Comparison of ENCODE assay signal across 21 cellular contexts in the genomic region with DNA sequence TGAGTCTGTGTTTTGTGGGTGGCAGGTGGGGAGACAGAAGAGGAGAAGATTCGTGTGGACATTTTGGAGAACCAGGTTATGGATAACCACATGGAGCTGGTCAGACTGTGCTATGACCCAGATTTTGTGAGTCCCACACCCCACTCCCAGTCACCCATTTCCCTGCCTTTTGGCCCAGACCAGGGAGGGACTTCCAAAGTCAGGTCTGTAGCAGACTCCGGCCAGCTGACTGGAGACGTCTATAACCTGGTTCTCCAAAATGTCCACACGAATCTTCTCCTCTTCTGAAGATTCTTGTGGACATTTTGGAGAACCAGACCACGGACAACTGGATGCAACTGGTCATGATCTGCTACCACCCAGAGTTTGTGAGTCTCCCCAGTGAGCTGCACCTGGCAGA. TPM values are rescaled to one million over a fixed set of nuclear protein-coding genes. Genes with fewer than 3 reads are reported as not detected.
DNase-seq lines count a peak whose midpoint lies in the region; ATAC-seq, FAIRE-seq and TF ChIP-seq lines count a peak whose summit lies in the region.
"Had no signal": no experiment of that assay in that cellular context is flagged by ENCODE, and none has a peak within 500 bp of the region (broad histone marks: within the 10 kb centered on the region; RNA-seq: fewer than 3 reads in every experiment).

No MANE protein-coding gene starts in this region.

- H3K4me3 ChIP-seq in K562, result no peak overlapping the region
- H3K4me3 ChIP-seq: BLaER1 had no signal

- no peaks in the 10 kb centered on the region for H4K20me1 ChIP-seq in K562 (replicated peaks; ENCODE audit: control insufficient read depth, insufficient read depth, low read length)
- H4K20me1 ChIP-seq: BLaER1 had no signal

- ATAC-seq in K562 (no peak), GM19467 (IDR thresholded peaks at IDR 0.05; ENCODE audit: unreplicated experiment) (no peak), HG03175 (IDR thresholded peaks at IDR 0.05; ENCODE audit: unreplicated experiment) (no peak), HG03039 (IDR thresholded peaks at IDR 0.05; ENCODE audit: unreplicated experiment) (no peak)

- 7% methylated on average over 5 of the region's 5 CpGs for WGBS in K562 (ENCODE audit: insufficient coverage, low coverage, missing lambda C conversion rate)

- intact Hi-C loops in K562 (cut with micrococcal nuclease), result no loop called here

- H3K4me1 ChIP-seq in K562 (replicated peaks in 1 of 2; ENCODE audit: control insufficient read depth in 2 of 2, insufficient read depth in 2 of 2, low read length in 2 of 2), result peaks cover 4 to 10% of the 10 kb centered on the region in 2 experiments; a peak in 4 of 5 replicates
- H3K4me1 ChIP-seq: BLaER1, Caco-2 had no signal

- no peaks in the 10 kb centered on the region for H3K36me3 ChIP-seq in K562 (ENCODE audit: control insufficient read depth, insufficient read depth, low read length)
- H3K36me3 ChIP-seq: BLaER1 had no signal

- TF ChIP-seq POLR2A in K562 (conservative IDR thresholded peaks at IDR 0.05), result no peak

- TF ChIP-seq RAD21 in K562 (CRISPR knock-in tag; conservative IDR thresholded peaks at IDR 0.05 in 1 of 2, IDR thresholded peaks at IDR 0.05 in 1 of 2), result no peak

- no TSS peak for BruUV-seq in K562 (replicated peaks; lab: Mats Ljungman, UMichigan)

- POLR2A ChIA-PET in K562 (lab: Yijun Ruan, JAX), result no interaction called here

- CTCF ChIA-PET in K562 (lab: Yijun Ruan, JAX; ENCODE audit: low intra/inter-chr PET ratio), result no interaction called here

- no peaks in the 10 kb centered on the region for H3K9me1 ChIP-seq in K562 (ENCODE audit: control insufficient read depth, insufficient read depth, low read length)

- in situ Hi-C loops in K562 (cut with MboI), result no loop called here

- TF ChIP-seq EP300 in K562 (IDR thresholded peaks at IDR 0.05; ENCODE audit: low read length), result no peak

- no peak overlapping the region for H3K4me2 ChIP-seq in K562 (ENCODE audit: insufficient read depth, low read length)
- H3K4me2 ChIP-seq: BLaER1, KMS-11 had no signal

- DNase-seq in AG08396 (ENCODE audit: low spot score) (peak; percentile 0), GM10266 (ENCODE audit: extremely low spot score) (peak; percentile 1), K562 (ENCODE audit: extremely low read depth in 1 of 4, low spot score in 3 of 4) (peak in 3 of 4 experiments; percentile 4 to 5 (median 5)), iPS-NIHi7 (ENCODE audit: extremely low spot score) (peak; percentile 1), HPDE6-E6E7 (ENCODE audit: extremely low spot score) (no peak)
- DNase-seq: ACHN; Caco-2; CD8-positive, alpha-beta memory T cell; DMS53; GOT3; HCEC 1CT had no signal

- no peak overlapping the region for H3K27ac ChIP-seq in K562 (ENCODE audit: extremely low read depth, low read depth, low read length)
- H3K27ac ChIP-seq: BLaER1, KMS-11 had no signal

- H3K9ac ChIP-seq in K562 (ENCODE audit: insufficient read depth in 1 of 2, low read depth in 2 of 2, low read length in 2 of 2), result no peak overlapping the region
- H3K9ac ChIP-seq: BLaER1, KMS-11 had no signal

- TF ChIP-seq CTCF in GM10266 (IDR thresholded peaks at IDR 0.05; ENCODE audit: control insufficient read depth, insufficient read depth, low read depth, missing control alignments) (no peak), K562 (IDR thresholded peaks at IDR 0.05 in 2 of 3, conservative IDR thresholded peaks at IDR 0.05 in 1 of 3; ENCODE audit: insufficient read depth in 2 of 3, low read depth in 1 of 3, low read length in 3 of 3) (no peak)

- H3K9me3 ChIP-seq in K562 (replicated peaks; ENCODE audit: control insufficient read depth, insufficient read depth, low read depth, low read length), result 0 out of 2 replicates have a peak, but pooled peaks cover 2% of the 10 kb centered on the region
- H3K9me3 ChIP-seq: Caco-2 had no signal

- no peak for FAIRE-seq in K562 (lab: Jason Lieb, UNC)
- FAIRE-seq: GM12891 had no signal

- no peak overlapping the region for H2AFZ ChIP-seq in K562 (ENCODE audit: low read depth, low read length)

- H3K27me3 ChIP-seq in K562 (ENCODE audit: control insufficient read depth in 2 of 2, insufficient read depth in 2 of 2, low read length in 2 of 2), result peaks cover 0 to 6% of the 10 kb centered on the region in 2 experiments; a peak in 2 of 5 replicates

- H3K79me2 ChIP-seq in K562 (ENCODE audit: control insufficient read depth, insufficient read depth, low read length), result no peaks in the 10 kb centered on the region

RNA-seq across cellular contexts. Expression of a gene that starts 1.6 kb away (rescaled TPM):
- 0.16 TPM in 1 of 2 replicates, not detected in the other for total RNA-seq in K562 (2011; cell fraction: chromatin; rRNA removed; ENCODE audit: low replicate concordance)
- 0.17 TPM in 1 of 2 replicates, not detected in the other for total RNA-seq in K562 (2011; cell fraction: nucleolus; rRNA removed)
- 0.15 and 0.23 TPM in 2 replicates for total RNA-seq in K562 (2011; cell fraction: nucleoplasm; rRNA removed)
- total RNA-seq in K562 (2014; rRNA removed) (not detected in 2 replicates), K562 (2014; rRNA removed; fragmentation: Illumina TruSeq; extraction: Trizol) (not detected in 2 replicates), K562 (2015; rRNA removed; fragmentation: Illumina TruSeq; extraction: Trizol) (not detected in 2 replicates), K562 (2021) (not detected in 2 replicates)
- polyA plus RNA-seq in K562 (2011; rRNA removed) (not detected in 2 replicates), K562 (2014; fragmentation: Illumina TruSeq; extraction: Trizol) (not detected in 2 replicates), K562 (2014; fragmentation: Nextera tagmentation; extraction: Ambion mirVana) (not detected), K562 (2014; rRNA removed) (not detected in 2 replicates)
- not detected in 2 replicates for polyA plus RNA-seq in K562 (2011; cell fraction: cytosol; rRNA removed)
- polyA plus RNA-seq in K562 (2011; cell fraction: nucleus; rRNA removed), result 0.15 TPM in 1 of 2 replicates, not detected in the other
- polyA plus RNA-seq in K562 (2012), result not detected in 2 replicates
- polyA minus RNA-seq in K562 (2011; rRNA and poly(A)+ RNA removed), result not detected in 2 replicates
- polyA minus RNA-seq in K562 (2011; cell fraction: cytosol; rRNA and poly(A)+ RNA removed), result not detected in 2 replicates
- polyA minus RNA-seq in K562 (2011; cell fraction: nucleus; rRNA and poly(A)+ RNA removed), result under 0.01 and 0.11 TPM in 2 replicates
- total RNA-seq: CD8-positive, alpha-beta memory T cell; Daoy; HT1080 had no signal
- polyA plus RNA-seq: CD8-positive, alpha-beta memory T cell; IgD-negative memory B cell had no signal

RNA-seq across cellular contexts. Expression of a gene that starts 26.0 kb away (rescaled TPM):
- 0.65 and 0.70 TPM in 2 replicates for total RNA-seq in K562 (2011; cell fraction: chromatin; rRNA removed; ENCODE audit: low replicate concordance)
- not detected in 2 replicates for total RNA-seq in K562 (2011; cell fraction: nucleolus; rRNA removed)
- total RNA-seq in K562 (2011; cell fraction: nucleoplasm; rRNA removed), result not detected in 2 replicates
- total RNA-seq in K562 (2014; rRNA removed) (not detected in 2 replicates), K562 (2014; rRNA removed; fragmentation: Illumina TruSeq; extraction: Trizol) (not detected in 2 replicates), K562 (2015; rRNA removed; fragmentation: Illumina TruSeq; extraction: Trizol) (not detected in 2 replicates), K562 (2021) (not detected in 2 replicates)
- polyA plus RNA-seq in K562 (2011; rRNA removed) (0.14 TPM in 1 of 2 replicates, not detected in the other), K562 (2014; fragmentation: Illumina TruSeq; extraction: Trizol) (not detected in 2 replicates), K562 (2014; fragmentation: Nextera tagmentation; extraction: Ambion mirVana) (not detected), K562 (2014; rRNA removed) (not detected in 2 replicates)
- polyA plus RNA-seq in K562 (2011; cell fraction: cytosol; rRNA removed), result 0.21 and 0.29 TPM in 2 replicates
- polyA plus RNA-seq in K562 (2011; cell fraction: nucleus; rRNA removed), result 0.59 and 1.3 TPM in 2 replicates
- 0.07 and 0.40 TPM in 2 replicates for polyA plus RNA-seq in K562 (2012)
- polyA minus RNA-seq in K562 (2011; rRNA and poly(A)+ RNA removed), result 0.18 and 0.28 TPM in 2 replicates
- polyA minus RNA-seq in K562 (2011; cell fraction: cytosol; rRNA and poly(A)+ RNA removed), result not detected in 2 replicates
- polyA minus RNA-seq in K562 (2011; cell fraction: nucleus; rRNA and poly(A)+ RNA removed), result not detected in 2 replicates
- total RNA-seq: A172; Caco-2; CD8-positive, alpha-beta memory T cell had no signal
- polyA plus RNA-seq: CD8-positive, alpha-beta memory T cell; IgD-negative memory B cell had no signal

RNA-seq across cellular contexts. Expression of a gene that starts 27.2 kb away (rescaled TPM):
- total RNA-seq in K562 (2011; cell fraction: chromatin; rRNA removed; ENCODE audit: low replicate concordance), result 1.2 and 1.8 TPM in 2 replicates
- total RNA-seq in K562 (2011; cell fraction: nucleolus; rRNA removed), result 1.1 and 2.7 TPM in 2 replicates
- 1.8 and 2.6 TPM in 2 replicates for total RNA-seq in K562 (2011; cell fraction: nucleoplasm; rRNA removed)
- total RNA-seq in K562 (2014; rRNA removed) (2.3 and 4.3 TPM in 2 replicates), K562 (2014; rRNA removed; fragmentation: Illumina TruSeq; extraction: Trizol) (5.5 and 7.2 TPM in 2 replicates), K562 (2015; rRNA removed; fragmentation: Illumina TruSeq; extraction: Trizol) (4.1 and 4.5 TPM in 2 replicates), K562 (2021) (3.9 and 5.7 TPM in 2 replicates)
- polyA plus RNA-seq in K562 (2011; rRNA removed) (17.5 and 22.3 TPM in 2 replicates), K562 (2014; fragmentation: Illumina TruSeq; extraction: Trizol) (8.9 and 9.5 TPM in 2 replicates), K562 (2014; fragmentation: Nextera tagmentation; extraction: Ambion mirVana) (10 to 100 TPM; 23.1 to 24.5 TPM), K562 (2014; rRNA removed) (8.9 and 9.4 TPM in 2 replicates)
- polyA plus RNA-seq in K562 (2011; cell fraction: cytosol; rRNA removed), result 10.2 and 17.2 TPM in 2 replicates
- 5.5 and 10.1 TPM in 2 replicates for polyA plus RNA-seq in K562 (2011; cell fraction: nucleus; rRNA removed)
- 10.9 and 11.4 TPM in 2 replicates for polyA plus RNA-seq in K562 (2012)
- 8.5 and 12.1 TPM in 2 replicates for polyA minus RNA-seq in K562 (2011; rRNA and poly(A)+ RNA removed)
- 2.6 and 5.3 TPM in 2 replicates for polyA minus RNA-seq in K562 (2011; cell fraction: cytosol; rRNA and poly(A)+ RNA removed)
- 1.2 and 3.3 TPM in 2 replicates for polyA minus RNA-seq in K562 (2011; cell fraction: nucleus; rRNA and poly(A)+ RNA removed)

RNA-seq across cellular contexts. Expression of a gene that starts 45.8 kb away (rescaled TPM):
- total RNA-seq in K562 (2011; cell fraction: chromatin; rRNA removed; ENCODE audit: low replicate concordance), result 18.6 and 26.2 TPM in 2 replicates
- total RNA-seq in K562 (2011; cell fraction: nucleolus; rRNA removed), result 12.3 and 13.0 TPM in 2 replicates
- total RNA-seq in K562 (2011; cell fraction: nucleoplasm; rRNA removed), result 16.2 and 17.0 TPM in 2 replicates
- 1.6 TPM in 2 replicates for total RNA-seq in K562 (2014; rRNA removed)
- total RNA-seq in K562 (2014; rRNA removed; fragmentation: Illumina TruSeq; extraction: Trizol), result 2.5 and 2.6 TPM in 2 replicates
- total RNA-seq in K562 (2015; rRNA removed; fragmentation: Illumina TruSeq; extraction: Trizol), result 4.2 TPM in 2 replicates
- total RNA-seq in K562 (2021), result 6.4 and 6.8 TPM in 2 replicates
- 5.4 and 11.9 TPM in 2 replicates for polyA plus RNA-seq in K562 (2011; rRNA removed)
- 7.2 and 11.1 TPM in 2 replicates for polyA plus RNA-seq in K562 (2011; cell fraction: cytosol; rRNA removed)
- 53.6 and 78.5 TPM in 2 replicates for polyA plus RNA-seq in K562 (2011; cell fraction: nucleus; rRNA removed)
- polyA plus RNA-seq in K562 (2012), result 12.4 and 26.5 TPM in 2 replicates
- 8.6 and 10.9 TPM in 2 replicates for polyA plus RNA-seq in K562 (2014; fragmentation: Illumina TruSeq; extraction: Trizol)
- 10 to 100 TPM; 12.4 to 15.1 TPM for polyA plus RNA-seq in K562 (2014; fragmentation: Nextera tagmentation; extraction: Ambion mirVana)
- polyA plus RNA-seq in K562 (2014; rRNA removed), result 7.6 and 7.7 TPM in 2 replicates
- 4.1 and 4.3 TPM in 2 replicates for polyA minus RNA-seq in K562 (2011; rRNA and poly(A)+ RNA removed)
- 0.95 and 2.5 TPM in 2 replicates for polyA minus RNA-seq in K562 (2011; cell fraction: cytosol; rRNA and poly(A)+ RNA removed)
- polyA minus RNA-seq in K562 (2011; cell fraction: nucleus; rRNA and poly(A)+ RNA removed), result 5.1 and 10.0 TPM in 2 replicates

RNA-seq across cellular contexts. Expression of a gene that starts 50.1 kb away (rescaled TPM):
- not detected in 2 replicates for total RNA-seq in K562 (2011; cell fraction: chromatin; rRNA removed; ENCODE audit: low replicate concordance)
- total RNA-seq in K562 (2011; cell fraction: nucleolus; rRNA removed), result not detected in 2 replicates
- total RNA-seq in K562 (2011; cell fraction: nucleoplasm; rRNA removed), result not detected in 2 replicates
- total RNA-seq in K562 (2014; rRNA removed) (not detected in 2 replicates), K562 (2014; rRNA removed; fragmentation: Illumina TruSeq; extraction: Trizol) (0.15 TPM in 1 of 2 replicates, not detected in the other), K562 (2015; rRNA removed; fragmentation: Illumina TruSeq; extraction: Trizol) (not detected in 2 replicates), K562 (2021) (0.42 and 0.51 TPM in 2 replicates)
- polyA plus RNA-seq in K562 (2011; rRNA removed) (0.13 and 0.14 TPM in 2 replicates), K562 (2014; fragmentation: Illumina TruSeq; extraction: Trizol) (0.09 and 0.61 TPM in 2 replicates), K562 (2014; fragmentation: Nextera tagmentation; extraction: Ambion mirVana) (not detected), K562 (2014; rRNA removed) (0.04 TPM in 1 of 2 replicates, not detected in the other)
- 0.07 and 0.16 TPM in 2 replicates for polyA plus RNA-seq in K562 (2011; cell fraction: cytosol; rRNA removed)
- polyA plus RNA-seq in K562 (2011; cell fraction: nucleus; rRNA removed), result 0.81 and 1.8 TPM in 2 replicates
- 0.07 and 0.14 TPM in 2 replicates for polyA plus RNA-seq in K562 (2012)
- polyA minus RNA-seq in K562 (2011; rRNA and poly(A)+ RNA removed), result not detected in 2 replicates
- not detected in 2 replicates for polyA minus RNA-seq in K562 (2011; cell fraction: cytosol; rRNA and poly(A)+ RNA removed)
- polyA minus RNA-seq in K562 (2011; cell fraction: nucleus; rRNA and poly(A)+ RNA removed), result not detected in 2 replicates
- total RNA-seq: A172; CD8-positive, alpha-beta memory T cell; Daoy; HT1080 had no signal
- polyA plus RNA-seq: CD8-positive, alpha-beta memory T cell; IgD-negative memory B cell had no signal
